In genomic region chr4:185723619-185724150, GRCh38 we compare ENCODE assay signal across 14 cellular contexts.
DNase-seq lines count a peak whose midpoint lies in the region; ATAC-seq and TF ChIP-seq lines count a peak whose summit lies in the region.
"Had no signal": no experiment of that assay in that cellular context is flagged by ENCODE, and none has a peak within 500 bp of the region (broad histone marks: within the 10 kb centered on the region; RNA-seq: fewer than 3 reads in every experiment).

No MANE protein-coding gene starts in this region.

- H3K9me3 ChIP-seq in heart right ventricle (no peaks in the 10 kb centered on the region), right lobe of liver (no peaks in the 10 kb centered on the region), sigmoid colon (no peaks in the 10 kb centered on the region)

- H3K36me3 Mint-ChIP-seq in activated naive CD4-positive, alpha-beta T cell treated with anti-CD3 and anti-CD28 coated beads, Interleukin-2, amount 10 ng/mL, durations not matched to agents 7 days and 5 days: no peaks in the 10 kb centered on the region
- no peaks in the 10 kb centered on the region for H3K36me3 Mint-ChIP-seq in stimulated activated naive B cell treated with anti-CD40 and anti-IgM and Interleukin-4, amounts not matched to agents 10 μg/mL and 1 μg/mL and 100 μg/mL, for 72 hours

- H3K9me3 Mint-ChIP-seq in activated naive CD4-positive, alpha-beta T cell treated with anti-CD3 and anti-CD28 coated beads, Interleukin-2, amount 10 ng/mL, durations not matched to agents 7 days and 5 days: no peaks in the 10 kb centered on the region
- H3K9me3 Mint-ChIP-seq in stimulated activated naive B cell treated with anti-CD40 and anti-IgM and Interleukin-4, amounts not matched to agents 10 μg/mL and 1 μg/mL and 100 μg/mL, for 72 hours: peaks cover 0 to 4% of the 10 kb centered on the region in 2 donors
- H3K9me3 Mint-ChIP-seq: HFFc6 had no signal

- intact Hi-C loops in heart right ventricle (cut with DNase I): no loop called here
- intact Hi-C loops in Right ventricle myocardium inferior (cut with DNase I): no loop called here
- intact Hi-C loops in right lobe of liver (cut with DNase I): no loop called here
- intact Hi-C loops in sigmoid colon (cut with DNase I): loop anchor here (5.0 kb wide), 1 partner anchor 66 kb away; no protein-coding TSS in a partner anchor

- H3K4me1 Mint-ChIP-seq in activated naive CD4-positive, alpha-beta T cell treated with anti-CD3 and anti-CD28 coated beads, Interleukin-2, amount 10 ng/mL, durations not matched to agents 7 days and 5 days: no peaks in the 10 kb centered on the region
- H3K4me1 Mint-ChIP-seq in stimulated activated naive B cell treated with anti-CD40 and anti-IgM and Interleukin-4, amounts not matched to agents 10 μg/mL and 1 μg/mL and 100 μg/mL, for 72 hours: no peaks in the 10 kb centered on the region

- no peak for TF ChIP-seq EP300 in sigmoid colon (IDR thresholded peaks at IDR 0.05)

- DNase-seq in heart right ventricle (no peak), Right ventricle myocardium inferior (ENCODE audit: missing footprints) (no peak), right lobe of liver (no peak), sigmoid colon (no peak), NAMALWA (ENCODE audit: low spot score) (no peak), SKM-1 (lab: John Stamatoyannopoulos, UW; ENCODE audit: unreplicated experiment) (no peak)
- no peak for DNase-seq in activated naive CD4-positive, alpha-beta T cell treated with anti-CD3 and anti-CD28 coated beads, Interleukin-2, amount 10 ng/mL, durations not matched to agents 7 days and 5 days
- no peak for DNase-seq in stimulated activated naive B cell treated with anti-CD40 and anti-IgM and Interleukin-4, amounts not matched to agents 10 μg/mL and 1 μg/mL and 100 μg/mL, for 72 hours
- DNase-seq: activated CD4-positive, CD25-positive, alpha-beta regulatory T cell treated with anti-CD3 and anti-CD28 coated beads, Interleukin-2, amount 50 U/mL, for 72 hours; activated gamma-delta T cell treated with Interleukin-2 at 50 U/mL for 16 hours; HFFc6; NCI-H187; NCI-H524 had no signal

- TF ChIP-seq CTCF in heart right ventricle (IDR thresholded peaks at IDR 0.05) (no peak), right lobe of liver (IDR thresholded peaks at IDR 0.05) (no peak), sigmoid colon (IDR thresholded peaks at IDR 0.05) (no peak)

- no peak overlapping the region for H3K27ac Mint-ChIP-seq in activated naive CD4-positive, alpha-beta T cell treated with anti-CD3 and anti-CD28 coated beads, Interleukin-2, amount 10 ng/mL, durations not matched to agents 7 days and 5 days
- H3K27ac Mint-ChIP-seq in stimulated activated naive B cell treated with anti-CD40 and anti-IgM and Interleukin-4, amounts not matched to agents 10 μg/mL and 1 μg/mL and 100 μg/mL, for 72 hours: no peak overlapping the region
- H3K27ac Mint-ChIP-seq: HFFc6, progenitor cell of endocrine pancreas had no signal

- H3K4me3 Mint-ChIP-seq in activated naive CD4-positive, alpha-beta T cell treated with anti-CD3 and anti-CD28 coated beads, Interleukin-2, amount 10 ng/mL, durations not matched to agents 7 days and 5 days: no peak overlapping the region
- no peak overlapping the region for H3K4me3 Mint-ChIP-seq in stimulated activated naive B cell treated with anti-CD40 and anti-IgM and Interleukin-4, amounts not matched to agents 10 μg/mL and 1 μg/mL and 100 μg/mL, for 72 hours
- H3K4me3 Mint-ChIP-seq: HFFc6 had no signal

- H3K36me3 ChIP-seq in heart right ventricle (peaks cover 0 to under 1% (median 0%) of the 10 kb centered on the region in 9 donors), right lobe of liver (no peaks in the 10 kb centered on the region), sigmoid colon (no peaks in the 10 kb centered on the region)

- H3K27ac ChIP-seq in heart right ventricle: peak overlapping the region in 8 of 10 donors; percentile 1 to 75 (median 22)
- H3K27ac ChIP-seq in right lobe of liver: peak overlapping the region; percentile 42 to 97 (median 95)
- peak overlapping the region; percentile 77 to 88 (median 82) for H3K27ac ChIP-seq in sigmoid colon

- peak in 4 of 8 donors; percentile 26 to 51 (median 39) for ATAC-seq in heart right ventricle
- no peak for ATAC-seq in Right ventricle myocardium inferior
- ATAC-seq in right lobe of liver: no peak
- ATAC-seq in stimulated activated naive B cell treated with anti-CD40 and anti-IgM and Interleukin-4, amounts not matched to agents 10 μg/mL and 1 μg/mL and 100 μg/mL, for 72 hours (replicated peaks): no peak

- 21 to 25% methylated on average over 6 of the region's 6 CpGs for WGBS in heart right ventricle, 2 donors
- WGBS in right lobe of liver (ENCODE audit: insufficient coverage, low coverage, low lambda C conversion rate, missing lambda C conversion rate): 31% methylated on average over 6 of the region's 6 CpGs
- 44 to 62% methylated on average over 6 of the region's 6 CpGs for WGBS in sigmoid colon, 2 donors

- CTCF ChIA-PET in activated naive CD4-positive, alpha-beta T cell treated with anti-CD3 and anti-CD28 coated beads, Interleukin-2, amount 10 ng/mL, durations not matched to agents 7 days and 5 days (lab: Charles Lee): no interaction called here

- H3K4me3 ChIP-seq in heart right ventricle (no peak overlapping the region), right lobe of liver (no peak overlapping the region), sigmoid colon (no peak overlapping the region)

- H3K4me1 ChIP-seq in heart right ventricle: peaks cover 4 to 96% (median 46%) of the 10 kb centered on the region in 9 donors
- H3K4me1 ChIP-seq in right lobe of liver: peaks cover 0 to 78% (median 25%) of the 10 kb centered on the region in 4 donors
- H3K4me1 ChIP-seq in sigmoid colon: peaks cover 0 to 90% (median 61%) of the 10 kb centered on the region in 4 donors

- peaks cover 6% of the 10 kb centered on the region for H3K27me3 Mint-ChIP-seq in activated naive CD4-positive, alpha-beta T cell treated with anti-CD3 and anti-CD28 coated beads, Interleukin-2, amount 10 ng/mL, durations not matched to agents 7 days and 5 days
- H3K27me3 Mint-ChIP-seq in stimulated activated naive B cell treated with anti-CD40 and anti-IgM and Interleukin-4, amounts not matched to agents 10 μg/mL and 1 μg/mL and 100 μg/mL, for 72 hours: peaks cover 18 to 32% of the 10 kb centered on the region in 2 donors
- H3K27me3 Mint-ChIP-seq: progenitor cell of endocrine pancreas had no signal

- H3K27me3 ChIP-seq in heart right ventricle (no peaks in the 10 kb centered on the region), right lobe of liver (no peaks in the 10 kb centered on the region), sigmoid colon (no peaks in the 10 kb centered on the region)

- TF ChIP-seq POLR2A in right lobe of liver (IDR thresholded peaks at IDR 0.05): no peak
- no peak for TF ChIP-seq POLR2A in sigmoid colon (IDR thresholded peaks at IDR 0.05)

Comparison
In these comparisons a context has a peak if more than half of its experiments do, and no peak if none do; other contexts are left out.
1. H3K27ac ChIP-seq: peak in every context shown above with its lines; median percentile 95 in right lobe of liver; 82 in sigmoid colon; 22 in heart right ventricle.